ENCODE assay signal across 25 cellular contexts in genomic region chr10:109679478-109679877, GRCh38.
A peak's percentile ranks its signal among the peaks of the same experiment; 100 is the strongest.
DNase-seq lines count a peak whose midpoint lies in the region; ATAC-seq and TF ChIP-seq lines count a peak whose summit lies in the region.
"Had no signal": no experiment of that assay in that cellular context is flagged by ENCODE, and none has a peak within 500 bp of the region (broad histone marks: within the 10 kb centered on the region; RNA-seq: fewer than 3 reads in every experiment).

No MANE protein-coding gene starts in this region.

- H3K4me1 ChIP-seq in mucosa of descending colon (ENCODE audit: low read depth) (peaks cover 3% of the 10 kb centered on the region), transverse colon (peaks cover 0 to 5% (median 2%) of the 10 kb centered on the region in 4 donors)
- H3K4me1 ChIP-seq: BE2C, BLaER1 had no signal

- H3K9me3 ChIP-seq in mucosa of descending colon: no peaks in the 10 kb centered on the region
- no peaks in the 10 kb centered on the region for H3K9me3 ChIP-seq in transverse colon
- H3K9me3 ChIP-seq: BE2C, BLaER1 had no signal

- in situ Hi-C loops in transverse colon (cut with MboI; ENCODE audit: low pct_ligation_motif_present in 1 of 4, low pct_unique_long_range_greater_than_20kb in 1 of 4, low sequenced_read_pairs in 3 of 4): no loop called here

- DNase-seq in amniotic epithelial cell (ENCODE audit: low read depth) (peak; percentile 39), fibroblast of villous mesenchyme (ENCODE audit: low read depth) (peak; percentile 63), mucosa of descending colon (peak in 1 of 3 donors; percentile 30), transverse colon (peak; percentile 22), SKM-1 (lab: John Stamatoyannopoulos, UW; ENCODE audit: unreplicated experiment) (no peak), epidermal melanocyte (ENCODE audit: insufficient read length, low spot score) (no peak)
- DNase-seq: 8988T; ACHN; BE2C; C1 segment of cervical spinal cord; CD4-positive, alpha-beta memory T cell; CD4-positive, CD25-positive, alpha-beta regulatory T cell; CD8-positive, alpha-beta memory T cell; COR-L47; DMS 273 treated with DMSO at 0.1 percent for 48 hours; DMS153; DMS53; DMS79; DND-41; EL; GDM1 had no signal

- intact Hi-C loops in mucosa of descending colon (cut with DNase I, micrococcal nuclease) (no loop called here), transverse colon (cut with DNase I; ENCODE audit: low total_unique reads) (no loop called here)

- TF ChIP-seq EP300 in transverse colon (IDR thresholded peaks at IDR 0.05; ENCODE audit: low read depth): no peak

- peak; percentile 93 for ATAC-seq in mucosa of descending colon
- no peak for ATAC-seq in HG03520 (IDR thresholded peaks at IDR 0.05; ENCODE audit: unreplicated experiment)
- no peak for ATAC-seq in GM18868 (IDR thresholded peaks at IDR 0.05; ENCODE audit: unreplicated experiment)
- ATAC-seq: GM12878 had no signal

- H3K36me3 ChIP-seq in mucosa of descending colon (ENCODE audit: low read depth) (no peaks in the 10 kb centered on the region), transverse colon (no peaks in the 10 kb centered on the region)
- H3K36me3 ChIP-seq: BE2C, BLaER1 had no signal

- H3K4me3 ChIP-seq in fibroblast of villous mesenchyme (ENCODE audit: low read depth, low read length) (no peak overlapping the region), mucosa of descending colon (no peak overlapping the region), transverse colon (no peak overlapping the region)
- H3K4me3 ChIP-seq: BLaER1, GM12878 had no signal

- no peaks in the 10 kb centered on the region for H3K27me3 ChIP-seq in transverse colon
- H3K27me3 ChIP-seq: BE2C, BLaER1 had no signal

- TF ChIP-seq POLR2A in transverse colon (IDR thresholded peaks at IDR 0.05): no peak

- no peak overlapping the region for H3K27ac ChIP-seq in transverse colon
- H3K27ac ChIP-seq: BLaER1 had no signal

- TF ChIP-seq CTCF in fibroblast of villous mesenchyme (IDR thresholded peaks at IDR 0.05; ENCODE audit: insufficient read depth, low read depth, low read length) (no peak), mucosa of descending colon (IDR thresholded peaks at IDR 0.05) (no peak), transverse colon (IDR thresholded peaks at IDR 0.05) (no peak)

Comparison
In these comparisons a context has a peak if more than half of its experiments do, and no peak if none do; other contexts are left out.
1. DNase-seq: peak in amniotic epithelial cell (single experiment), fibroblast of villous mesenchyme (single experiment) and transverse colon (single experiment); none in SKM-1 (single experiment) and epidermal melanocyte (single experiment).